ENCODE assay signal across 8 cellular contexts in the genomic region with DNA sequence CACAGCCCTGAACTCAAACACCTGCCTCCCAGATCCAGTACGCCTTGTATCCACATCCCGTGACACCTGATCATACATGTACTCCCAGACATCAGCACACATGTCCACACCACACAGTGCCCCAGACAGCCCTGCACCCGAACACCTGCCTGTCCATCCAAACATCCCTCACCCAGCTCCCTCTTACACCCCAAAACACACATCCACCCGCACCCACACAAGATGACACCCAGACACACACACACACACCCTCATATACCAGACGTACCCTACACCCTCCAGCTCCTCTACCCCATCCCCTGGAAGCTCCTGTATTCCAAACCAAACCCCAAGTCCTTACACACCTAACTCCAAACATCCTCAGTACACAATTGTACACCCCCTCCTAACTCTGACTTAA. TPM values are rescaled to one million over a fixed set of nuclear protein-coding genes. Genes with fewer than 3 reads are reported as not detected.
DNase-seq lines count a peak whose midpoint lies in the region; ATAC-seq, FAIRE-seq and TF ChIP-seq lines count a peak whose summit lies in the region.

No MANE protein-coding gene starts in this region.

- no peaks in the 10 kb centered on the region for H3K36me3 ChIP-seq in KMS-11 (ENCODE audit: insufficient read depth)
- peaks cover 8 to 13% of the 10 kb centered on the region in 2 donors for H3K36me3 ChIP-seq in ascending aorta
- H3K36me3 ChIP-seq in kidney (ENCODE audit: control insufficient read depth in 1 of 2, insufficient read depth in 2 of 2, low read length in 2 of 2), result no peaks in the 10 kb centered on the region

- TF ChIP-seq POLR2A in GM12892 (IDR thresholded peaks at IDR 0.05; ENCODE audit: low read depth, low read length), result no peak

- H2AFZ ChIP-seq in KMS-11 (ENCODE audit: low read depth), result no peak overlapping the region

- H3K9me3 Mint-ChIP-seq in stimulated activated naive B cell treated with anti-CD40 and anti-IgM and Interleukin-4, amounts not matched to agents 10 μg/mL and 1 μg/mL and 100 μg/mL, for 72 hours, result no peaks in the 10 kb centered on the region

- peak overlapping the region; percentile 34; the same call in 1 of the 2 replicates for H3K4me2 ChIP-seq in KMS-11

- peaks cover 37 to 41% of the 10 kb centered on the region in 2 donors for H3K36me3 Mint-ChIP-seq in stimulated activated naive B cell treated with anti-CD40 and anti-IgM and Interleukin-4, amounts not matched to agents 10 μg/mL and 1 μg/mL and 100 μg/mL, for 72 hours

- intact Hi-C loops in ascending aorta (cut with DNase I) (no loop called here), kidney (cut with DNase I) (no loop called here)

- H3K27ac ChIP-seq in KMS-11 (no peak overlapping the region), ascending aorta (peak overlapping the region; percentile 81 to 88), kidney (ENCODE audit: low read depth in 2 of 2, low read length in 2 of 2) (peak overlapping the region; percentile 36 to 77)

- no peak for DNase-seq in ascending aorta (ENCODE audit: low spot score in 2 of 2)
- no peak for DNase-seq in kidney
- DNase-seq in stimulated activated naive B cell treated with anti-CD40 and anti-IgM and Interleukin-4, amounts not matched to agents 10 μg/mL and 1 μg/mL and 100 μg/mL, for 72 hours, result no peak
- DNase-seq in NCI-H187 treated with DMSO at 0.1 percent for 48 hours (lab: John Stamatoyannopoulos, UW), result no peak
- no peak for DNase-seq in GM12892 (ENCODE audit: insufficient read length)
- no peak for DNase-seq in middle frontal gyrus (ENCODE audit: extremely low spot score, low spot score)

- H3K4me1 Mint-ChIP-seq in stimulated activated naive B cell treated with anti-CD40 and anti-IgM and Interleukin-4, amounts not matched to agents 10 μg/mL and 1 μg/mL and 100 μg/mL, for 72 hours, result peaks cover 38 to 62% of the 10 kb centered on the region in 2 donors

- H3K4me3 ChIP-seq in KMS-11 (IDR thresholded peaks at IDR 0.05; ENCODE audit: insufficient read depth, low read depth, low read length), result no peak overlapping the region
- peak overlapping the region; percentile 73 to 92 for H3K4me3 ChIP-seq in ascending aorta
- H3K4me3 ChIP-seq in kidney (ENCODE audit: low read length in 2 of 2), result peak overlapping the region; percentile 62 to 73

- H3K9me3 ChIP-seq in ascending aorta, result no peaks in the 10 kb centered on the region
- no peaks in the 10 kb centered on the region for H3K9me3 ChIP-seq in kidney (ENCODE audit: control insufficient read depth in 1 of 2, low read length in 2 of 2)

- H3K27me3 ChIP-seq in KMS-11 (ENCODE audit: insufficient read depth, low read depth) (no peaks in the 10 kb centered on the region), ascending aorta (no peaks in the 10 kb centered on the region)

- H3K4me1 ChIP-seq in KMS-11 (ENCODE audit: low read depth, poor library complexity, severe bottlenecking) (no peaks in the 10 kb centered on the region), ascending aorta (peaks cover 0 to 25% of the 10 kb centered on the region in 2 donors), kidney (ENCODE audit: control insufficient read depth in 1 of 2, insufficient read depth in 1 of 2, low read depth in 1 of 2, low read length in 2 of 2) (peaks cover 27 to 29% of the 10 kb centered on the region in 2 donors)

- H3K79me2 ChIP-seq in KMS-11 (ENCODE audit: insufficient read depth, low read depth), result no peaks in the 10 kb centered on the region

- FAIRE-seq in kidney (lab: Jason Lieb, UNC) (no peak), GM12892 (lab: Jason Lieb, UNC) (no peak)

- ATAC-seq in stimulated activated naive B cell treated with anti-CD40 and anti-IgM and Interleukin-4, amounts not matched to agents 10 μg/mL and 1 μg/mL and 100 μg/mL, for 72 hours (replicated peaks), result peak in 1 of 2 donors; percentile 6
- no peak for ATAC-seq in HG03139 (IDR thresholded peaks at IDR 0.05; ENCODE audit: unreplicated experiment)

- peaks cover 0 to 6% of the 10 kb centered on the region in 2 donors for H3K27me3 Mint-ChIP-seq in stimulated activated naive B cell treated with anti-CD40 and anti-IgM and Interleukin-4, amounts not matched to agents 10 μg/mL and 1 μg/mL and 100 μg/mL, for 72 hours

- peak overlapping the region; percentile 25 for H3K27ac Mint-ChIP-seq in stimulated activated naive B cell treated with anti-CD40 and anti-IgM and Interleukin-4, amounts not matched to agents 10 μg/mL and 1 μg/mL and 100 μg/mL, for 72 hours

- TF ChIP-seq CTCF in KMS-11 (conservative IDR thresholded peaks at IDR 0.05; ENCODE audit: low read depth, low read length), result no peak
- no peak for TF ChIP-seq CTCF in ascending aorta (IDR thresholded peaks at IDR 0.05)
- no peak for TF ChIP-seq CTCF in kidney (IDR thresholded peaks at IDR 0.05; ENCODE audit: borderline replicate concordance, extremely low read depth, insufficient read depth)

- no peaks in the 10 kb centered on the region for H4K20me1 ChIP-seq in KMS-11 (ENCODE audit: insufficient read depth)

- peak overlapping the region; percentile 82 to 87 for H3K4me3 Mint-ChIP-seq in stimulated activated naive B cell treated with anti-CD40 and anti-IgM and Interleukin-4, amounts not matched to agents 10 μg/mL and 1 μg/mL and 100 μg/mL, for 72 hours

- H3K9ac ChIP-seq in KMS-11 (no peak overlapping the region; the same call in 1 of the 2 replicates), kidney (ENCODE audit: low read length in 2 of 2) (peak overlapping the region; percentile 79 to 98)

RNA-seq across cellular contexts. Expression of gene CAMK1, which starts 0.7 kb away (rescaled TPM):
- total RNA-seq in ascending aorta, result 82.9 TPM
- total RNA-seq in kidney, result 31.2 TPM
- 52.7 TPM for polyA plus RNA-seq in kidney (ENCODE audit: insufficient read depth, low read depth, low replicate concordance)
- 3.3 TPM for polyA plus RNA-seq in GM12892 (2012; ENCODE audit: missing spikeins)

RNA-seq across cellular contexts. Expression of gene OGG1, which starts 19.3 kb away (rescaled TPM):
- total RNA-seq in ascending aorta (36.0 TPM), kidney (31.1 TPM)
- polyA plus RNA-seq in kidney (ENCODE audit: insufficient read depth, low read depth, low replicate concordance), result 51.6 TPM
- polyA plus RNA-seq in GM12892 (2012; ENCODE audit: missing spikeins), result 18.4 TPM

RNA-seq across cellular contexts. Expression of gene TADA3, which starts 23.3 kb away (rescaled TPM):
- total RNA-seq in ascending aorta (106 TPM), kidney (65.1 TPM)
- 58.4 TPM for polyA plus RNA-seq in kidney (ENCODE audit: insufficient read depth, low read depth, low replicate concordance)
- polyA plus RNA-seq in GM12892 (2012; ENCODE audit: missing spikeins), result 30.4 TPM

RNA-seq across cellular contexts. Expression of gene ARPC4, which starts 23.9 kb away (rescaled TPM):
- total RNA-seq in ascending aorta (160 TPM), kidney (164 TPM)
- 138 TPM for polyA plus RNA-seq in kidney (ENCODE audit: insufficient read depth, low read depth, low replicate concordance)
- 209 TPM for polyA plus RNA-seq in GM12892 (2012; ENCODE audit: missing spikeins)

RNA-seq across cellular contexts. Expression of gene BRPF1, which starts 37.5 kb away (rescaled TPM):
- 18.6 TPM for total RNA-seq in ascending aorta
- total RNA-seq in kidney, result 22.4 TPM
- 6.2 TPM for polyA plus RNA-seq in kidney (ENCODE audit: insufficient read depth, low read depth, low replicate concordance)
- 6.1 TPM for polyA plus RNA-seq in GM12892 (2012; ENCODE audit: missing spikeins)
